In the genomic region with DNA sequence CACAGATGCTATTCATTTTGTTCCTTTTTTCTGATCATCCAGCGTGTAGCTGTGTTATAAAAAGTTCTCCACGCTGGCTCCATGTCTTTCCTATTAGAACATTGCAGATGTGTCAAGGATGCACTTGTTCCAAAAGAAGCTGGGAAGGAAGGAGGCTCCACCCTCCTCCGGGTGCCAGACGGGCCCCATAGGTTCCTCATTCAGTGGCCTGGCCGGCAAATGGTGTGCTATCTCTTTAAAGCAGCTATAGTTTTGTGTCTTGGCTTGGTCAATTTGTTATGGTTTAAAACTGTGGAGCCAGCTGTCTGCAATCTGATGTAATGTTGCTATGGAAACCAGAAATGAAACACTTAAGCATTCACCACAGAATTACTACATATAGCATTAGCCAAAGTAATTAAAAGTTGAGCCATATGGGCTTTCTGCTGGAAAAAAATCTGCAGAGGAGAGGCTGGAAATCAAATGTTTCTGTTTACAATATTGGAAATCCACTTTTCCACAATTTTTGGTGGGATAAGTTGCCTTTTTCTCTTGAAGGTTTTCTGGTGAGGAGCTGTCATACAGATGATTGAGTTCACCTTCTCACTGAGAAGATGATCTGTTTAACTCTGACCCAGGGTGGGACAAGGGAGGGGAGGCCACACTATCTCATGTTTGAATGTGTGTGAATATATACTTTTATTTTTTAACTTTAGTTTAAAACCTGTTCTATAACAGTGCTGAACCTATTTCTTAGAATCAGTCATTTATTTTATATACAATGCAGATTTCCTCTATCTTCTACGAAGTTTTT, we compare ENCODE assay signal across 8 cellular contexts.
DNase-seq lines count a peak whose midpoint lies in the region; FAIRE-seq and TF ChIP-seq lines count a peak whose summit lies in the region.

No MANE protein-coding gene starts in this region.

- TF ChIP-seq POLR2A in H54 (IDR thresholded peaks at IDR 0.05; ENCODE audit: low read depth, low read length) (no peak), stomach (IDR thresholded peaks at IDR 0.05) (no peak)

- H3K27me3 ChIP-seq in keratinocyte (ENCODE audit: control insufficient read depth, extremely low read depth, insufficient read depth, low read length) (no peaks in the 10 kb centered on the region), stomach (no peaks in the 10 kb centered on the region)

- DNase-seq in DMS 273 (lab: John Stamatoyannopoulos, UW; ENCODE audit: unreplicated experiment) (peak; percentile 94), H54 (ENCODE audit: insufficient read length, low spot score) (peak; percentile 26), NCI-H1417 (lab: John Stamatoyannopoulos, UW) (peak; percentile 26 to 75 (median 56)), astrocyte of the hippocampus (ENCODE audit: low read depth, low spot score) (peak; percentile 78), keratinocyte (ENCODE audit: low read depth, low spot score) (no peak), stomach (no peak), NCI-H2029 (lab: John Stamatoyannopoulos, UW) (no peak), HPDE6-E6E7 (ENCODE audit: extremely low spot score) (no peak)

- TF ChIP-seq CTCF in keratinocyte (optimal IDR thresholded peaks at IDR 0.05 in 1 of 3, IDR thresholded peaks at IDR 0.05 in 1 of 3, conservative IDR thresholded peaks at IDR 0.05 in 1 of 3; ENCODE audit: extremely low read depth in 1 of 3, insufficient read depth in 2 of 3, low read length in 3 of 3) (no peak), stomach (IDR thresholded peaks at IDR 0.05) (no peak)

- peaks cover 13% of the 10 kb centered on the region for H3K4me1 ChIP-seq in keratinocyte (ENCODE audit: control insufficient read depth, extremely low read depth, insufficient read depth, low read length)
- H3K4me1 ChIP-seq in stomach, result peaks cover 7 to 33% (median 19%) of the 10 kb centered on the region in 4 donors

- no peak overlapping the region for H3K27ac ChIP-seq in keratinocyte (ENCODE audit: control insufficient read depth, insufficient read depth, low read length)
- peak overlapping the region in 4 of 5 donors; percentile 73 to 85 (median 82) for H3K27ac ChIP-seq in stomach

- no peaks in the 10 kb centered on the region for H4K20me1 ChIP-seq in keratinocyte (ENCODE audit: control insufficient read depth, extremely low read depth, insufficient read depth, low read length)

- H3K36me3 ChIP-seq in keratinocyte (ENCODE audit: control insufficient read depth in 2 of 2, extremely low read depth in 1 of 2, insufficient read depth in 2 of 2, low read length in 2 of 2) (no peaks in the 10 kb centered on the region), stomach (no peaks in the 10 kb centered on the region)

- WGBS in stomach, 5 donors, result 30 to 43% (median 35%) methylated on average over 6 of the region's 6 CpGs

- H3K4me3 ChIP-seq in keratinocyte (ENCODE audit: control insufficient read depth in 2 of 3, extremely low read depth in 1 of 3, insufficient read depth in 2 of 3, low read depth in 1 of 3, low read length in 3 of 3) (no peak overlapping the region), stomach (peak overlapping the region; percentile 36 to 43 (median 36))

- peak overlapping the region; percentile 8 for H3K4me2 ChIP-seq in keratinocyte (ENCODE audit: control insufficient read depth, extremely low read depth, insufficient read depth, low read depth, low read length)

- no peak overlapping the region for H3K9ac ChIP-seq in keratinocyte (ENCODE audit: control insufficient read depth, extremely low read depth, insufficient read depth, low read length)

- H3K9me1 ChIP-seq in keratinocyte (ENCODE audit: control insufficient read depth, extremely low read depth, insufficient read depth, low read length), result no peaks in the 10 kb centered on the region

- H3K79me2 ChIP-seq in keratinocyte (ENCODE audit: control insufficient read depth, insufficient read depth, low read length), result no peaks in the 10 kb centered on the region

- intact Hi-C loops in stomach (cut with DNase I; ENCODE audit: low total_unique reads), result no loop called here

- FAIRE-seq in H54 (lab: Jason Lieb, UNC) (no peak), keratinocyte (lab: Jason Lieb, UNC) (peak; percentile 17)

- no peak overlapping the region for H2AFZ ChIP-seq in keratinocyte (ENCODE audit: control insufficient read depth, low read length)

- TF ChIP-seq EP300 in stomach (IDR thresholded peaks at IDR 0.05), result no peak

- dilution Hi-C loops in keratinocyte (cut with MboI; ENCODE audit: extremely low pct_ligation_motif_present, low sequenced_read_pairs), result no loop called here

- no peaks in the 10 kb centered on the region for H3K9me3 ChIP-seq in keratinocyte (ENCODE audit: control insufficient read depth, low read depth, low read length)
- H3K9me3 ChIP-seq in stomach, result no peaks in the 10 kb centered on the region

Comparison
In these comparisons a context has a peak if more than half of its experiments do, and no peak if none do; other contexts are left out.
1. DNase-seq: peak in DMS 273 (single experiment), H54 (single experiment), NCI-H1417 (3 of 3) and astrocyte of the hippocampus (single experiment); none in keratinocyte (single experiment), stomach (single experiment), NCI-H2029 (single experiment) and HPDE6-E6E7 (single experiment).
2. H3K4me3 ChIP-seq: peak in stomach (4 of 4); none in keratinocyte (0 of 3).